11 cellular contexts compared by ENCODE assay signal in the genomic region with DNA sequence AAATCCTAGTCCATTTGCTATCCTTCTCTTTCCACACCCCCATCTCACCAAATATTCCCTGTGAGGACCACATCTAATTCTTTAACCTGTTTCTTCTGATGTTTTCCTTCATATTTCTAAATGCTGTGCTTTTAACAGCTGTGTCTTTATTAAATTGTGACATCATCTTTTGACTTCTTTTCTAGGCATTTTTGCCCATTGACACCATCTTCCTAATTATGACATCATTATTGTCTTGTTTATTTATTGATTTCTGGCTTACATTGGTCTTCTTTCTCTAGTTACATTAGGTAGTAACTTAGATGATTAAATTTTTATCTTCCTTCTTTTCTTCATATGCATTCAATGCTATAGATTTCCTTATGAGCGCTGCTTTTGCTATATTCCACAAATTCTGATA.
"Had no signal": no experiment of that assay in that cellular context is flagged by ENCODE, and none has a peak within 500 bp of the region (broad histone marks: within the 10 kb centered on the region; RNA-seq: fewer than 3 reads in every experiment).

No MANE protein-coding gene starts in this region.

- ATAC-seq: GM23338, HCT116 had no signal

- H3K4me1 ChIP-seq: HAP-1 had no signal

- FAIRE-seq: H1, H54 had no signal

- H2AFZ ChIP-seq: GM23248, GM23338 had no signal

- H3K4me3 ChIP-seq: GM23248, GM23338, HAP-1 had no signal

- H3K9ac ChIP-seq: GM23248 had no signal

- H3K27ac ChIP-seq: GM23248 had no signal

- H3K9me3 ChIP-seq: HAP-1 had no signal

- H3K36me3 ChIP-seq: HAP-1 had no signal

- DNase-seq: GM23248, GOT3, H7, H9, HCEC 1CT, HFFc6 had no signal

- H3K4me2 ChIP-seq: GM23338 had no signal
